17 cellular contexts compared by ENCODE assay signal in genomic region chr15:29566914-29567313, GRCh38.
DNase-seq lines count a peak whose midpoint lies in the region; ATAC-seq lines count a peak whose summit lies in the region.
"Had no signal": no experiment of that assay in that cellular context is flagged by ENCODE, and none has a peak within 500 bp of the region (broad histone marks: within the 10 kb centered on the region; RNA-seq: fewer than 3 reads in every experiment).

No MANE protein-coding gene starts in this region.

- H3K4me3 Mint-ChIP-seq in activated naive CD4-positive, alpha-beta T cell treated with anti-CD3 and anti-CD28 coated beads, Interleukin-2, amount 10 ng/mL, durations not matched to agents 7 days and 5 days: no peak overlapping the region
- H3K4me3 Mint-ChIP-seq in activated naive CD8-positive, alpha-beta T cell treated with anti-CD3 and anti-CD28 coated beads for 36 hours: no peak overlapping the region
- H3K4me3 Mint-ChIP-seq: CD4-positive, alpha-beta T cell had no signal

- CTCF ChIA-PET in activated naive CD4-positive, alpha-beta T cell treated with anti-CD3 and anti-CD28 coated beads, Interleukin-2, amount 10 ng/mL, durations not matched to agents 7 days and 5 days (lab: Charles Lee): no interaction called here

- H3K27me3 Mint-ChIP-seq in activated naive CD4-positive, alpha-beta T cell treated with anti-CD3 and anti-CD28 coated beads, Interleukin-2, amount 10 ng/mL, durations not matched to agents 7 days and 5 days: peaks cover 46% of the 10 kb centered on the region
- peaks cover 37% of the 10 kb centered on the region for H3K27me3 Mint-ChIP-seq in activated naive CD8-positive, alpha-beta T cell treated with anti-CD3 and anti-CD28 coated beads for 36 hours

- no peaks in the 10 kb centered on the region for H3K36me3 Mint-ChIP-seq in activated naive CD4-positive, alpha-beta T cell treated with anti-CD3 and anti-CD28 coated beads, Interleukin-2, amount 10 ng/mL, durations not matched to agents 7 days and 5 days
- H3K36me3 Mint-ChIP-seq in activated naive CD8-positive, alpha-beta T cell treated with anti-CD3 and anti-CD28 coated beads for 36 hours: no peaks in the 10 kb centered on the region

- DNase-seq in ACHN (peak; percentile 77), Daoy (ENCODE audit: low read depth) (peak; percentile 65), NCI-H345 (lab: John Stamatoyannopoulos, UW) (peak; percentile 76), kidney tubule cell (ENCODE audit: low spot score) (peak; percentile 84), OCI-M1 (lab: John Stamatoyannopoulos, UW) (no peak)
- no peak for DNase-seq in activated naive CD4-positive, alpha-beta T cell treated with anti-CD3 and anti-CD28 coated beads, Interleukin-2, amount 10 ng/mL, durations not matched to agents 7 days and 5 days
- DNase-seq in activated naive CD8-positive, alpha-beta T cell treated with anti-CD3 and anti-CD28 coated beads for 36 hours: no peak
- DNase-seq: CD4-positive, alpha-beta T cell; DMS 273 treated with DMSO at 0.1 percent for 48 hours; MM.1S; NCI-H1436; NCI-H2227 treated with DMSO at 0.1 percent for 48 hours; NCI-H748 treated with DMSO at 0.1 percent for 48 hours; Peyer's patch; SHP77 had no signal

- H3K27ac Mint-ChIP-seq in activated naive CD4-positive, alpha-beta T cell treated with anti-CD3 and anti-CD28 coated beads, Interleukin-2, amount 10 ng/mL, durations not matched to agents 7 days and 5 days: no peak overlapping the region
- no peak overlapping the region for H3K27ac Mint-ChIP-seq in activated naive CD8-positive, alpha-beta T cell treated with anti-CD3 and anti-CD28 coated beads for 36 hours
- H3K27ac Mint-ChIP-seq: CD4-positive, alpha-beta T cell had no signal

- ATAC-seq in GM18861 (IDR thresholded peaks at IDR 0.05; ENCODE audit: unreplicated experiment): no peak
- ATAC-seq: HepG2 had no signal

- no peaks in the 10 kb centered on the region for H3K9me3 Mint-ChIP-seq in activated naive CD4-positive, alpha-beta T cell treated with anti-CD3 and anti-CD28 coated beads, Interleukin-2, amount 10 ng/mL, durations not matched to agents 7 days and 5 days
- H3K9me3 Mint-ChIP-seq in activated naive CD8-positive, alpha-beta T cell treated with anti-CD3 and anti-CD28 coated beads for 36 hours: peaks cover 2% of the 10 kb centered on the region
- H3K9me3 Mint-ChIP-seq: CD4-positive, alpha-beta T cell had no signal

- in situ Hi-C loops in ACHN (cut with HindIII; ENCODE audit: low pct_ligation_motif_present, low pct_unique_long_range_greater_than_20kb, low sequenced_read_pairs): no loop called here

- H3K4me1 Mint-ChIP-seq in activated naive CD4-positive, alpha-beta T cell treated with anti-CD3 and anti-CD28 coated beads, Interleukin-2, amount 10 ng/mL, durations not matched to agents 7 days and 5 days: peaks cover 7% of the 10 kb centered on the region
- H3K4me1 Mint-ChIP-seq in activated naive CD8-positive, alpha-beta T cell treated with anti-CD3 and anti-CD28 coated beads for 36 hours: no peaks in the 10 kb centered on the region

Comparison
In these comparisons a context has a peak if more than half of its experiments do, and no peak if none do; other contexts are left out.
1. DNase-seq: peak in ACHN (single experiment), Daoy (single experiment), NCI-H345 (single experiment) and kidney tubule cell (single experiment); none in activated naive CD4-positive, alpha-beta T cell treated with anti-CD3 and anti-CD28 coated beads, Interleukin-2, amount 10 ng/mL, durations not matched to agents 7 days and 5 days (single experiment), activated naive CD8-positive, alpha-beta T cell treated with anti-CD3 and anti-CD28 coated beads for 36 hours (single experiment) and OCI-M1 (single experiment).